In the genomic region with DNA sequence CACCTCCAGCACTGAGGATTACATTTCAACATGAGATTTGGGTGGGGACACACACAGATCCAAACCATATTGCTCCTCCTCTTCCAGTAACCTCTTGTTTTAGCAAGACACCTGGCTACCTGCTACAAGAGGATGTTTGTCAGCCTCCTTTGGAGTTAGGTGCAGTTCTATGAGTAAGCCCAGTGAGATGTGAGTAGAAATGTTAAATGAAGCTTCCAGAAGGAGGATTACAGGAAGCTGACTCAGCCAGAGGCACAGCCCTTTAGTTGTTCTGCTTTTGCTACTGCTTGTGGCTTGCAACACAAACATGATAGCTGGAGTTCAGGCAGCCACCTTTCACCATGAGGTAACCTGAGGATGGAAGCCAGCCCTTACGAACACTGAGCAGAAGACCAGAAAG, we compare ENCODE assay signal across 25 cellular contexts.
"Had no signal": no experiment of that assay in that cellular context is flagged by ENCODE, and none has a peak within 500 bp of the region (broad histone marks: within the 10 kb centered on the region; RNA-seq: fewer than 3 reads in every experiment).

No MANE protein-coding gene starts in this region.

- H3K36me3 ChIP-seq: colonic mucosa, esophagus muscularis mucosa, heart right ventricle, lower lobe of right lung, prostate gland, sigmoid colon, tibial artery had no signal

- H3K4me1 ChIP-seq: colonic mucosa, esophagus muscularis mucosa, heart right ventricle, lower lobe of right lung, prostate gland, sigmoid colon, testis, tibial artery had no signal

- H3K4me1 Mint-ChIP-seq: naive thymus-derived CD8-positive, alpha-beta T cell; nephron progenitor cell; stimulated activated memory B cell treated with anti-CD40 and anti-IgM and Interleukin-4, amounts not matched to agents 10 μg/mL and 1 μg/mL and 100 μg/mL, for 72 hours had no signal

- H3K4me3 Mint-ChIP-seq: dendritic cell treated with granulocyte-macrophage colony-stimulating factor and Interleukin-4, amounts not matched to agents 40 ng/mL and 50 ng/mL, for 4 days; naive thymus-derived CD8-positive, alpha-beta T cell; nephron progenitor cell; stimulated activated memory B cell treated with anti-CD40 and anti-IgM and Interleukin-4, amounts not matched to agents 10 μg/mL and 1 μg/mL and 100 μg/mL, for 72 hours; type B pancreatic cell had no signal

- DNase-seq: colonic mucosa; effector CD8-positive, alpha-beta T cell; foreskin melanocyte; glutamatergic neuron; heart right ventricle; hippocampal formation; islet precursor cell; kidney glomerular epithelial cell; left ventricle myocardium superior; lower lobe of right lung; naive thymus-derived CD8-positive, alpha-beta T cell; nephron progenitor cell; nucleus accumbens; right cardiac atrium; sigmoid colon; stimulated activated CD4-positive, alpha-beta T cell treated with anti-CD3 and anti-CD28 coated beads, Interleukin-4, amount 100 ng/mL, for 4 hours; stimulated activated naive CD8-positive, alpha-beta T cell treated with anti-CD3 and anti-CD28 coated beads, Interleukin-15, Interleukin-2, amounts not matched to agents 100 U/mL and 50 U/mL, for 24 hours; substantia nigra; testis; tibial artery had no signal

- H3K9me3 Mint-ChIP-seq: stimulated activated memory B cell treated with anti-CD40 and anti-IgM and Interleukin-4, amounts not matched to agents 10 μg/mL and 1 μg/mL and 100 μg/mL, for 72 hours; type B pancreatic cell had no signal

- H3K27me3 Mint-ChIP-seq: dendritic cell treated with granulocyte-macrophage colony-stimulating factor and Interleukin-4, amounts not matched to agents 40 ng/mL and 50 ng/mL, for 4 days; type B pancreatic cell had no signal

- H3K9me3 ChIP-seq: colonic mucosa, lower lobe of right lung, prostate gland, sigmoid colon, testis, tibial artery had no signal

- ATAC-seq: heart right ventricle; left ventricle myocardium superior; lower lobe of right lung; naive thymus-derived CD8-positive, alpha-beta T cell; right cardiac atrium; stimulated activated memory B cell treated with anti-CD40 and anti-IgM and Interleukin-4, amounts not matched to agents 10 μg/mL and 1 μg/mL and 100 μg/mL, for 72 hours; stimulated activated naive CD8-positive, alpha-beta T cell treated with anti-CD3 and anti-CD28 coated beads, Interleukin-15, Interleukin-2, amounts not matched to agents 100 U/mL and 50 U/mL, for 24 hours had no signal

- H3K4me3 ChIP-seq: colonic mucosa, esophagus muscularis mucosa, heart right ventricle, lower lobe of right lung, prostate gland, sigmoid colon, testis, tibial artery had no signal

- H3K27ac ChIP-seq: colonic mucosa, esophagus muscularis mucosa, heart right ventricle, lower lobe of right lung, prostate gland, sigmoid colon, testis, tibial artery had no signal

- H3K27ac Mint-ChIP-seq: dendritic cell treated with granulocyte-macrophage colony-stimulating factor and Interleukin-4, amounts not matched to agents 40 ng/mL and 50 ng/mL, for 4 days; naive thymus-derived CD8-positive, alpha-beta T cell; nephron progenitor cell; stimulated activated memory B cell treated with anti-CD40 and anti-IgM and Interleukin-4, amounts not matched to agents 10 μg/mL and 1 μg/mL and 100 μg/mL, for 72 hours; type B pancreatic cell had no signal

- H3K27me3 ChIP-seq: colonic mucosa, sigmoid colon, testis, tibial artery had no signal

- H3K36me3 Mint-ChIP-seq: naive thymus-derived CD8-positive, alpha-beta T cell; stimulated activated memory B cell treated with anti-CD40 and anti-IgM and Interleukin-4, amounts not matched to agents 10 μg/mL and 1 μg/mL and 100 μg/mL, for 72 hours; type B pancreatic cell had no signal
